In genomic region chr12:19224746-19225145, GRCh38 we compare ENCODE assay signal across 9 cellular contexts.
"Had no signal": no experiment of that assay in that cellular context is flagged by ENCODE, and none has a peak within 500 bp of the region (broad histone marks: within the 10 kb centered on the region; RNA-seq: fewer than 3 reads in every experiment).

No MANE protein-coding gene starts in this region.

- H3K36me3 Mint-ChIP-seq: IgD-negative memory B cell had no signal

- H3K4me2 ChIP-seq: GM23338, KMS-11 had no signal

- H3K4me1 Mint-ChIP-seq: IgD-negative memory B cell had no signal

- H3K27ac ChIP-seq: HL-60, KMS-11 had no signal

- DNase-seq: H9, HCEC 1CT, KBM-7 had no signal

- H3K27me3 Mint-ChIP-seq: IgD-negative memory B cell had no signal

- H3K9ac ChIP-seq: KMS-11 had no signal

- H3K4me3 Mint-ChIP-seq: GM23338, H9, IgD-negative memory B cell had no signal

- ATAC-seq: GM23338 had no signal

- H2AFZ ChIP-seq: GM23338 had no signal

- H3K4me3 ChIP-seq: GM23338 had no signal

- FAIRE-seq: H1, H54 had no signal

- H3K27ac Mint-ChIP-seq: GM23338, IgD-negative memory B cell had no signal
